Comparison of ENCODE assay signal across 8 cellular contexts in genomic region chr3:179037361-179037760, GRCh38. TPM values are rescaled to one million over a fixed set of nuclear protein-coding genes. Genes with fewer than 3 reads are reported as not detected.
DNase-seq lines count a peak whose midpoint lies in the region; ATAC-seq and TF ChIP-seq lines count a peak whose summit lies in the region.

No MANE protein-coding gene starts in this region.

- H3K9me3 Mint-ChIP-seq in activated naive CD8-positive, alpha-beta T cell treated with anti-CD3 and anti-CD28 coated beads, Interleukin-2, amount 50 U/mL, for 24 hours: no peaks in the 10 kb centered on the region
- H3K9me3 Mint-ChIP-seq in progenitor cell of endocrine pancreas (ENCODE audit: low read depth): peaks cover 17% of the 10 kb centered on the region

- peaks cover 15% of the 10 kb centered on the region for H3K36me3 Mint-ChIP-seq in activated naive CD8-positive, alpha-beta T cell treated with anti-CD3 and anti-CD28 coated beads, Interleukin-2, amount 50 U/mL, for 24 hours (ENCODE audit: low read depth)
- peaks cover 16% of the 10 kb centered on the region for H3K36me3 Mint-ChIP-seq in progenitor cell of endocrine pancreas (ENCODE audit: insufficient read depth)

- peaks cover 7% of the 10 kb centered on the region for H3K4me1 Mint-ChIP-seq in activated naive CD8-positive, alpha-beta T cell treated with anti-CD3 and anti-CD28 coated beads, Interleukin-2, amount 50 U/mL, for 24 hours
- peaks cover 5% of the 10 kb centered on the region for H3K4me1 Mint-ChIP-seq in progenitor cell of endocrine pancreas (ENCODE audit: low read depth)

- peak overlapping the region; percentile 42 for H3K4me3 Mint-ChIP-seq in activated naive CD8-positive, alpha-beta T cell treated with anti-CD3 and anti-CD28 coated beads, Interleukin-2, amount 50 U/mL, for 24 hours
- H3K4me3 Mint-ChIP-seq in progenitor cell of endocrine pancreas (ENCODE audit: low read depth): no peak overlapping the region

- H3K27ac Mint-ChIP-seq in activated naive CD8-positive, alpha-beta T cell treated with anti-CD3 and anti-CD28 coated beads, Interleukin-2, amount 50 U/mL, for 24 hours: peak overlapping the region; percentile 7
- H3K27ac Mint-ChIP-seq in progenitor cell of endocrine pancreas: no peak overlapping the region

- no peak for TF ChIP-seq CTCF in progenitor cell of endocrine pancreas (IDR thresholded peaks at IDR 0.05; ENCODE audit: unreplicated experiment)

- no peaks in the 10 kb centered on the region for H3K27me3 Mint-ChIP-seq in activated naive CD8-positive, alpha-beta T cell treated with anti-CD3 and anti-CD28 coated beads, Interleukin-2, amount 50 U/mL, for 24 hours
- no peaks in the 10 kb centered on the region for H3K27me3 Mint-ChIP-seq in progenitor cell of endocrine pancreas

- ATAC-seq in SK-N-SH treated with all-trans-retinoic acid at 6 μM for 48 hours (peak; percentile 74), HG03108 (IDR thresholded peaks at IDR 0.05; ENCODE audit: unreplicated experiment) (no peak)
- ATAC-seq in activated naive CD8-positive, alpha-beta T cell treated with anti-CD3 and anti-CD28 coated beads, Interleukin-2, amount 50 U/mL, for 24 hours: peak; percentile 95

- DNase-seq in AML-193 (lab: John Stamatoyannopoulos, UW) (peak; percentile 85 to 87), iris pigment epithelial cell (ENCODE audit: low read depth) (peak; percentile 96), DMS53 treated with DMSO at 0.1 percent for 48 hours (lab: John Stamatoyannopoulos, UW; ENCODE audit: unreplicated experiment) (no peak), progenitor cell of endocrine pancreas (ENCODE audit: low spot score, unreplicated experiment) (no peak)
- peak; percentile 34 for DNase-seq in activated naive CD8-positive, alpha-beta T cell treated with anti-CD3 and anti-CD28 coated beads, Interleukin-2, amount 50 U/mL, for 24 hours
- peak; percentile 5 for DNase-seq in stimulated activated CD8-positive, alpha-beta memory T cell treated with anti-CD3 and anti-CD28 coated beads, Interleukin-12 subunit alpha, Interleukin-12 subunit beta, amount 100 ng/mL, for 24 hours (ENCODE audit: extremely low read depth)

TF ChIP-seq in SK-N-SH treated with all-trans-retinoic acid at 6 μM for 48 hours, 23 proteins besides CTCF, POLR2A, EP300 and RAD21:
- TF ChIP-seq ZNF565 (CRISPR knock-in tag; conservative IDR thresholded peaks at IDR 0.05; ENCODE audit: low read depth) (no peak), CSDC2 (CRISPR knock-in tag; IDR thresholded peaks at IDR 0.05) (no peak), ZNF8 (CRISPR knock-in tag; IDR thresholded peaks at IDR 0.05) (no peak)

RNA-seq across cellular contexts. Expression of gene ZMAT3, which starts 34.2 kb away (rescaled TPM):
- total RNA-seq in progenitor cell of endocrine pancreas: 13.6 and 14.1 TPM in 2 replicates

Comparison
In these comparisons a context has a peak if more than half of its experiments do, and no peak if none do; other contexts are left out.
1. DNase-seq: peak in AML-193 (2 of 2), activated naive CD8-positive, alpha-beta T cell treated with anti-CD3 and anti-CD28 coated beads, Interleukin-2, amount 50 U/mL, for 24 hours (single experiment), iris pigment epithelial cell (single experiment) and stimulated activated CD8-positive, alpha-beta memory T cell treated with anti-CD3 and anti-CD28 coated beads, Interleukin-12 subunit alpha, Interleukin-12 subunit beta, amount 100 ng/mL, for 24 hours (single experiment); none in DMS53 treated with DMSO at 0.1 percent for 48 hours (single experiment) and progenitor cell of endocrine pancreas (single experiment).